In the genomic region with DNA sequence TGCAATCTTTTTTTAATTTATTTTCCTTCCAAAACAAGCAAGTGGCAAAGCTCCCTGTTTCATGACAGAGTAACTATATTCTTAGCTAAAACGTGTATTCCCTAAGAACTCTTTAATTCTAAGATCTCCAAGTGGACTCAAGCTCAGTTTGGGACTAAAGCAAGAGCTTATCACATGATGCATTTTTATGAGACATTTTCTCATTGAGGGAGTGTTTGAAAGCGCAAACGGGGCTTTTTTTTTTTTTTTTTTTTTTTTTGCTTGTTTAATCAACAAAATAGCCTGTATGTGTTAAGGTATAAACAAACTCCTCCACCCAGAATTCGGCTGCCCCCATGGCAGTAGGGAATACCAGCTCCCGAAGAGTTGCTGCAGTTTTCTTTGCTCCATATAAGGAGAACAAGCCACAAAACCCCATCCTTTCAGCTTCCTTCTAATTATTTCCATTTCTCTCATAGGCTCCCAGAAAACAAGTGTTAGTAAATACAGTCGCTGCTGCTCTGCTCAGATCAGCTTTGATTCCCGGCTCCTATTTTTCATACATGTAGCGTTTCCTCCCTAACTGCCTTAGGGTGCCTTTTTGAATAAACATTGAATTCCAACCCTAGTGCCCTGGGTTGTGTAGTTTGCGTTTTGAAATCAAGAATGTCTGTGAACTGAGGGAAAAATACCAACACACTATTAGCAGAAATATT, we compare ENCODE assay signal across 12 cellular contexts. TPM values are rescaled to one million over a fixed set of nuclear protein-coding genes. Genes with fewer than 3 reads are reported as not detected.
DNase-seq lines count a peak whose midpoint lies in the region; ATAC-seq and TF ChIP-seq lines count a peak whose summit lies in the region.
"Had no signal": no experiment of that assay in that cellular context is flagged by ENCODE, and none has a peak within 500 bp of the region (broad histone marks: within the 10 kb centered on the region; RNA-seq: fewer than 3 reads in every experiment).

No MANE protein-coding gene starts in this region.

- H3K4me2 ChIP-seq in GM23248 (ENCODE audit: unreplicated experiment), result no peak overlapping the region

- peak; percentile 10 for ATAC-seq in body of pancreas

- whole genome bisulfite sequencing in GM23248 (ENCODE audit: low coverage in 1 of 2, low lambda C conversion rate in 2 of 2, missing lambda C conversion rate in 2 of 2), 2 experiments, result 2 to 5% methylated on average over 9 of the region's 9 CpGs
- WGBS in body of pancreas, 2 donors, result 6 to 13% methylated on average over 9 of the region's 9 CpGs

- H3K36me3 ChIP-seq in GM23248 (ENCODE audit: low read depth), result no peaks in the 10 kb centered on the region
- H3K36me3 ChIP-seq in body of pancreas (replicated peaks in 1 of 2; ENCODE audit: insufficient read depth in 1 of 2, low read depth in 2 of 2), result no peaks in the 10 kb centered on the region
- H3K36me3 ChIP-seq in iPS-20b (ENCODE audit: insufficient read depth, low read depth, low read length), result no peaks in the 10 kb centered on the region
- H3K36me3 ChIP-seq: neutrophil had no signal

- no peaks in the 10 kb centered on the region for H3K9me3 ChIP-seq in GM23248 (ENCODE audit: low read depth)
- no peaks in the 10 kb centered on the region for H3K9me3 ChIP-seq in body of pancreas
- H3K9me3 ChIP-seq in iPS-20b (ENCODE audit: insufficient read depth, low read depth, low read length), result no peaks in the 10 kb centered on the region
- H3K9me3 ChIP-seq: neutrophil had no signal

- H3K27ac ChIP-seq in GM23248 (no peak overlapping the region), body of pancreas (peak overlapping the region; percentile 40 to 84 (median 64)), iPS-20b (ENCODE audit: low read length) (no peak overlapping the region)
- H3K27ac ChIP-seq: neutrophil had no signal

- intact Hi-C loops in body of pancreas (cut with DNase I), result no loop called here

- in situ Hi-C loops in GM23248 (cut with MboI), result no loop called here

- no peak for TF ChIP-seq POLR2A in body of pancreas (IDR thresholded peaks at IDR 0.05)

- no peak for TF ChIP-seq CTCF in body of pancreas (IDR thresholded peaks at IDR 0.05)
- no peak for TF ChIP-seq CTCF in retinal pigment epithelial cell (conservative IDR thresholded peaks at IDR 0.05; ENCODE audit: low read depth, low read length)

- no peaks in the 10 kb centered on the region for H4K20me1 ChIP-seq in GM23248 (ENCODE audit: insufficient read depth)

- H3F3A ChIP-seq in GM23248 (ENCODE audit: insufficient read depth), result 0 out of 2 replicates have a peak, but pooled peaks cover 7% of the 10 kb centered on the region

- H3K9me2 ChIP-seq in GM23248 (ENCODE audit: insufficient read depth), result no peaks in the 10 kb centered on the region

- DNase-seq in GM23248 (no peak), body of pancreas (no peak), retinal pigment epithelial cell (ENCODE audit: low read depth) (no peak), HUDEP-2 (lab: John Stamatoyannopoulos, UW; ENCODE audit: unreplicated experiment in 76 of 76) (no peak), NCI-H1930 (lab: John Stamatoyannopoulos, UW) (no peak), UCSD-AML1 (lab: John Stamatoyannopoulos, UW; ENCODE audit: unreplicated experiment) (no peak), SKM-1 (lab: John Stamatoyannopoulos, UW; ENCODE audit: unreplicated experiment) (no peak)
- DNase-seq: activated CD4-positive, alpha-beta T cell treated with anti-CD3 and anti-CD28 coated beads for 48 hours; cortex of kidney; stimulated activated naive CD4-positive, alpha-beta T cell treated with Interleukin-2 at 50 U/mL for 16 hours had no signal

- peaks cover 22% of the 10 kb centered on the region for H3K4me1 ChIP-seq in GM23248 (ENCODE audit: insufficient read depth)
- H3K4me1 ChIP-seq in body of pancreas, result peaks cover 16% of the 10 kb centered on the region
- H3K4me1 ChIP-seq in iPS-20b (ENCODE audit: insufficient read depth, low read length), result peaks cover 53% of the 10 kb centered on the region

- H3K4me3 ChIP-seq in GM23248 (peak overlapping the region; percentile 73; the same call in 1 of the 2 replicates), body of pancreas (no peak overlapping the region), iPS-20b (ENCODE audit: low read length) (peak overlapping the region; percentile 73), retinal pigment epithelial cell (ENCODE audit: low read length) (peak overlapping the region; percentile 86)

- H2AFZ ChIP-seq in GM23248, result no peak overlapping the region

- no peaks in the 10 kb centered on the region for H3K79me2 ChIP-seq in GM23248 (ENCODE audit: insufficient read depth)

- H3K27me3 ChIP-seq in GM23248 (replicated peaks; ENCODE audit: insufficient read depth) (peaks cover 31% of the 10 kb centered on the region), body of pancreas (no peaks in the 10 kb centered on the region), iPS-20b (ENCODE audit: insufficient read depth, low read length) (peaks cover 33% of the 10 kb centered on the region)

- H3K9ac ChIP-seq in GM23248 (no peak overlapping the region), iPS-20b (ENCODE audit: low read depth, low read length) (peak overlapping the region; percentile 44; the same call in 1 of the 2 replicates)

RNA-seq across cellular contexts. Expression of a gene that starts 0.7 kb away (rescaled TPM):
- total RNA-seq in GM23248 (2014; rRNA removed; shearing (Covaris generic)), result not detected in 2 replicates
- not detected in 2 replicates for polyA plus RNA-seq in GM23248 (2016; fragmentation: Nextera tagmentation; extraction: Ambion mirVana)
- total RNA-seq in body of pancreas, result 10 to 100 TPM in 1 of 2 donors, 1 to 10 TPM in 1; 8.0 to 44.8 TPM

Comparison
In these comparisons a context has a peak if more than half of its experiments do, and no peak if none do; other contexts are left out.
1. H3K27ac ChIP-seq: peak in body of pancreas (4 of 4); none in GM23248 (single experiment) and iPS-20b (single experiment).
2. H3K4me3 ChIP-seq: peak in GM23248 (single experiment), iPS-20b (single experiment) and retinal pigment epithelial cell (single experiment); none in body of pancreas (0 of 2).